Comparison of ENCODE assay signal across 19 cellular contexts in the genomic region with DNA sequence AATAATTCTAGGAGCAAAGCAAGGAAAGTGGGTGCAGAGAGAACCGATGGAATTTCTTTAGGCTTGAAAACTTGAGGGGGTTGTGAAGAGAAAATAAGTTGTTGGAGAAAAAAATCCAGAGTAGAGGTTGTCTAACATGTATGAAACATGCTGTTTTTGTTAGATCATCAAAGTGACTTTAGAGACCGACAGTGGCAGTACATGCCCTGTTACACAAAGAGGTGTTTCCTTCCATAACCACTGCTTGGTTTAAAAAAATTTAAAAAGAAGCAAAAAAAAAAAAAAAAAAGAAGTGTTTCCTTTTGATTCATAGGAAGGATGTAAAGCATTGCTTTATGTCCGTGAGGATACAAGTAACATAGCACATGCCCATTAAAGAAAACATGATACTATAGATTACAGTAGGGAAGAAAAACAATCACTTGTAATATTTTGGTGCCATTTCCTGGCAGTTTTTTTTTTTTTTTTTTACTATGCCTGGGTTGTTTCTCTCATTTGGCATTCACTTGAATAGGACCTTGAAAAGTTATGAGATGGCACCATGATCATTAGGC. TPM values are rescaled to one million over a fixed set of nuclear protein-coding genes. Genes with fewer than 3 reads are reported as not detected.
A peak's percentile ranks its signal among the peaks of the same experiment; 100 is the strongest.
DNase-seq lines count a peak whose midpoint lies in the region; ATAC-seq and TF ChIP-seq lines count a peak whose summit lies in the region.
"Had no signal": no experiment of that assay in that cellular context is flagged by ENCODE, and none has a peak within 500 bp of the region (broad histone marks: within the 10 kb centered on the region; RNA-seq: fewer than 3 reads in every experiment).

No MANE protein-coding gene starts in this region.

- DNase-seq in T-cell (no peak), esophagus muscularis mucosa (ENCODE audit: extremely low spot score) (no peak), prostate gland (ENCODE audit: low spot score) (no peak), Ammon's horn (ENCODE audit: low spot score) (no peak), NCI-H2081 (lab: John Stamatoyannopoulos, UW) (no peak)
- DNase-seq: activated CD8-positive, alpha-beta memory T cell treated with anti-CD3 and anti-CD28 coated beads, Interleukin-2, amount 50 U/mL, for 4 hours; activated gamma-delta T cell; anterior cingulate cortex; cerebellar nuclear complex; DMS 273 treated with DMSO at 0.1 percent for 48 hours; GDM1; HFFc6; midbrain; NCI-H2029; NCI-H510A; SIG-M5 had no signal

- H3K4me3 Mint-ChIP-seq in T-cell = peak overlapping the region in 1 of 3 donors; percentile 42
- H3K4me3 Mint-ChIP-seq in stimulated activated memory B cell treated with anti-CD40 and anti-IgM and Interleukin-4, amounts not matched to agents 10 μg/mL and 1 μg/mL and 100 μg/mL, for 72 hours = peak overlapping the region; percentile 72
- H3K4me3 Mint-ChIP-seq: HFFc6 had no signal

- intact Hi-C loops in esophagus muscularis mucosa (cut with DNase I) = no loop called here
- intact Hi-C loops in prostate gland (cut with DNase I) = no loop called here

- H3K4me1 ChIP-seq in esophagus muscularis mucosa = peaks cover 12 to 62% (median 49%) of the 10 kb centered on the region in 4 donors
- peaks cover 3% of the 10 kb centered on the region for H3K4me1 ChIP-seq in prostate gland (replicated peaks)

- peaks cover 0 to 3% of the 10 kb centered on the region in 2 donors for H3K27me3 Mint-ChIP-seq in T-cell
- no peaks in the 10 kb centered on the region for H3K27me3 Mint-ChIP-seq in stimulated activated memory B cell treated with anti-CD40 and anti-IgM and Interleukin-4, amounts not matched to agents 10 μg/mL and 1 μg/mL and 100 μg/mL, for 72 hours

- H3K36me3 ChIP-seq in esophagus muscularis mucosa (no peaks in the 10 kb centered on the region), prostate gland (no peaks in the 10 kb centered on the region)
- H3K36me3 ChIP-seq: right atrium auricular region had no signal

- H3K9me3 ChIP-seq in esophagus muscularis mucosa (no peaks in the 10 kb centered on the region), prostate gland (no peaks in the 10 kb centered on the region)

- POLR2A ChIA-PET in T-cell (lab: Charles Lee) = no interaction called here

- TF ChIP-seq CTCF in esophagus muscularis mucosa (IDR thresholded peaks at IDR 0.05) = no peak
- no peak for TF ChIP-seq CTCF in prostate gland (IDR thresholded peaks at IDR 0.05)

- no peak for TF ChIP-seq POLR2A in esophagus muscularis mucosa (IDR thresholded peaks at IDR 0.05; ENCODE audit: low read depth)
- TF ChIP-seq POLR2A in prostate gland (IDR thresholded peaks at IDR 0.05) = no peak

- peak in 2 of 4 experiments; percentile 58 to 79 for ATAC-seq in T-cell (replicated peaks in 1 of 4)
- ATAC-seq in stimulated activated memory B cell treated with anti-CD40 and anti-IgM and Interleukin-4, amounts not matched to agents 10 μg/mL and 1 μg/mL and 100 μg/mL, for 72 hours = no peak

- no peaks in the 10 kb centered on the region for H3K27me3 ChIP-seq in esophagus muscularis mucosa
- no peaks in the 10 kb centered on the region for H3K27me3 ChIP-seq in prostate gland (replicated peaks; ENCODE audit: insufficient read depth)
- H3K27me3 ChIP-seq: right atrium auricular region had no signal

- TF ChIP-seq EP300 in esophagus muscularis mucosa (IDR thresholded peaks at IDR 0.05) = no peak

- CTCF ChIA-PET in T-cell (lab: Charles Lee) = no interaction called here

- no peaks in the 10 kb centered on the region for H3K9me3 Mint-ChIP-seq in T-cell
- H3K9me3 Mint-ChIP-seq in stimulated activated memory B cell treated with anti-CD40 and anti-IgM and Interleukin-4, amounts not matched to agents 10 μg/mL and 1 μg/mL and 100 μg/mL, for 72 hours = peaks cover 3% of the 10 kb centered on the region

- H3K4me3 ChIP-seq in GM08714 (ENCODE audit: low read length) (peak overlapping the region; percentile 35; the same call in 1 of the 2 replicates), esophagus muscularis mucosa (no peak overlapping the region), prostate gland (no peak overlapping the region)
- H3K4me3 ChIP-seq: right atrium auricular region had no signal

- no peaks in the 10 kb centered on the region for H3K36me3 Mint-ChIP-seq in T-cell
- H3K36me3 Mint-ChIP-seq in stimulated activated memory B cell treated with anti-CD40 and anti-IgM and Interleukin-4, amounts not matched to agents 10 μg/mL and 1 μg/mL and 100 μg/mL, for 72 hours = peaks cover 54% of the 10 kb centered on the region

- peak overlapping the region; percentile 16 to 40 for H3K27ac Mint-ChIP-seq in T-cell
- peak overlapping the region; percentile 99 for H3K27ac Mint-ChIP-seq in stimulated activated memory B cell treated with anti-CD40 and anti-IgM and Interleukin-4, amounts not matched to agents 10 μg/mL and 1 μg/mL and 100 μg/mL, for 72 hours
- H3K27ac Mint-ChIP-seq: HFFc6 had no signal

- H3K4me1 Mint-ChIP-seq in T-cell = peaks cover 10 to 18% (median 14%) of the 10 kb centered on the region in 3 donors
- peaks cover 70% of the 10 kb centered on the region for H3K4me1 Mint-ChIP-seq in stimulated activated memory B cell treated with anti-CD40 and anti-IgM and Interleukin-4, amounts not matched to agents 10 μg/mL and 1 μg/mL and 100 μg/mL, for 72 hours

- 65% methylated on average over 3 of the region's 3 CpGs for WGBS in esophagus muscularis mucosa
- WGBS in prostate gland = 45% methylated on average over 3 of the region's 3 CpGs

- H3K27ac ChIP-seq in esophagus muscularis mucosa (replicated peaks in 1 of 4) (peak overlapping the region; percentile 25 to 43 (median 38)), prostate gland (no peak overlapping the region)
- H3K27ac ChIP-seq: right atrium auricular region had no signal

RNA-seq across cellular contexts. Expression of a gene that starts 6.1 kb away (rescaled TPM):
- 1 to 10 TPM; 1.5 to 4.6 (median 1.9) TPM for total RNA-seq in T-cell
- total RNA-seq in esophagus muscularis mucosa = 10 to 100 TPM; 27.3 to 33.4 (median 31.4) TPM
- 1 to 10 TPM; 7.0 to 9.3 TPM for total RNA-seq in prostate gland
- total RNA-seq: HFFc6 had no signal

Comparison
In these comparisons a context has a peak if more than half of its experiments do, and no peak if none do; other contexts are left out.
1. H3K27ac ChIP-seq: peak in esophagus muscularis mucosa (4 of 4); none in prostate gland (0 of 2).